ENCODE assay signal across 22 cellular contexts in the genomic region with DNA sequence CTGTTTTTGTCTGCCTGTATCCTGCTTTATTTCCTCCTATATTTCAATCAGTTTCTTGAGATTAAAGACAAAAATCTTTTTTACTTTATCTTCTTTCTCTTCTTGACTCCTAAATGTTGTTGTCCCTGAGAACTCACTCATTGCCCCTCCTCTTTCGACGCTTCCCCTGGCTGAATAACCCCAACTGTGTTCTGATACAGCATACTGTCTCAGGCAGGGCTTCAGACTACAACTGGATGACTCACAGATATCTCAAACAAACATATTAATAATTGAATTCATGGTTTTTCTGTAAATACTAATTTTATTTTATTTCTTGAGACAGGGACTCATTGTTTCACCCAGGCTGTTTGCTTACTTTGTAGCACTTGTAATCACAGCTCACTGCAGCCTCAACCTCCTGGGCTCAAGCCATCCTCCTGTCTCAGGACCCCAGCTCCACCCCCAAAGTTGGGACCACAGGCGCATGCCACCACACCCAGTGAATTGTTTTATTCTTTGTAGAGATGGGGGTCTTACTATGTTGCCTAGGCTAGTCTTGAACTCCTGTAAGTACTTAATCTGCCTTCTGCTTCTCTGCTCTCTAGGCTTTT. TPM values are rescaled to one million over a fixed set of nuclear protein-coding genes. Genes with fewer than 3 reads are reported as not detected.
DNase-seq lines count a peak whose midpoint lies in the region; ATAC-seq and TF ChIP-seq lines count a peak whose summit lies in the region.
"Had no signal": no experiment of that assay in that cellular context is flagged by ENCODE, and none has a peak within 500 bp of the region (broad histone marks: within the 10 kb centered on the region; RNA-seq: fewer than 3 reads in every experiment).

No MANE protein-coding gene starts in this region.

- no peak overlapping the region for H3K18ac ChIP-seq in H9 (ENCODE audit: insufficient read length, low read depth, low read length)

- H3K27me3 Mint-ChIP-seq in H9 (ENCODE audit: low read depth) (no peaks in the 10 kb centered on the region), brain (no peaks in the 10 kb centered on the region)
- H3K27me3 Mint-ChIP-seq: activated naive CD4-positive, alpha-beta T cell treated with anti-CD3 and anti-CD28 coated beads, Interleukin-2, amount 50 U/mL, for 24 hours; effector memory CD8-positive, alpha-beta T cell had no signal

- no peak overlapping the region for H2BK20ac ChIP-seq in H9 (ENCODE audit: low read depth, low read length, poor library complexity, severe bottlenecking)

- no peak overlapping the region for H2BK5ac ChIP-seq in H9 (ENCODE audit: insufficient read length, low read length)

- H3K4me3 Mint-ChIP-seq in H9, result no peak overlapping the region
- peak overlapping the region in 2 of 5 experiments; percentile 44 to 63 for H3K4me3 Mint-ChIP-seq in brain
- H3K4me3 Mint-ChIP-seq: activated naive CD4-positive, alpha-beta T cell treated with anti-CD3 and anti-CD28 coated beads, Interleukin-2, amount 50 U/mL, for 24 hours; activated T-helper 1 cell treated with anti-CD3 and anti-CD28 coated beads, Interleukin-12 subunit alpha, Interleukin-12 subunit beta, Interleukin-2, Interleukin-4 antibody, amounts not matched to agents 30 ng/mL and 10 ng/mL and 1 ng/mL, durations not matched to agents 14 hours and 24 hours and 36 hours; effector memory CD8-positive, alpha-beta T cell; HFFc6 had no signal

- H3K4me1 Mint-ChIP-seq in H9 (peaks cover 35 to 41% of the 10 kb centered on the region in 2 experiments), brain (peaks cover 34% of the 10 kb centered on the region)

- no peak overlapping the region for H3K56ac ChIP-seq in H9 (ENCODE audit: insufficient read length, low read depth, low read length)

- H3K27me3 ChIP-seq in H9 (ENCODE audit: insufficient read depth, low read length) (no peaks in the 10 kb centered on the region; the same call in 1 of the 2 replicates), foreskin keratinocyte (no peaks in the 10 kb centered on the region), smooth muscle cell (ENCODE audit: low read depth) (no peaks in the 10 kb centered on the region)
- H3K27me3 ChIP-seq: ascending aorta, esophagus muscularis mucosa, vagina had no signal

- H2BK120ac ChIP-seq in H9 (ENCODE audit: low read depth, low read length, poor library complexity, severe bottlenecking), result no peak overlapping the region

- intact Hi-C loops in head of caudate nucleus (cut with DNase I), result loop anchor here (10.0 kb wide), 1 partner anchor 96 kb away; the partner anchor contains the start of gene FAM171B

- DNase-seq in H9 (no peak), foreskin keratinocyte (no peak), smooth muscle cell (lab: John Stamatoyannopoulos, UW; ENCODE audit: unreplicated experiment) (no peak), HuH-7.5 (ENCODE audit: low spot score) (no peak), head of caudate nucleus (no peak), NCI-H2029 treated with DMSO at 0.1 percent for 48 hours (lab: John Stamatoyannopoulos, UW) (no peak)
- no peak for DNase-seq in activated CD8-positive, alpha-beta memory T cell treated with anti-CD3 and anti-CD28 coated beads, Interleukin-2, amount 50 U/mL, for 48 hours
- DNase-seq: effector memory CD8-positive, alpha-beta T cell; HFFc6; KG1; MM.1S; NCI-H1417 treated with DMSO at 0.1 percent for 48 hours; NCI-H82; psoas muscle; WERI-Rb-1 had no signal

- H3K27ac Mint-ChIP-seq in H9 (peak overlapping the region in 2 of 3 experiments; percentile 36 to 66; a peak in 2 of 7 replicates), brain (peak overlapping the region in 4 of 5 experiments; percentile 24 to 72 (median 54))
- H3K27ac Mint-ChIP-seq: activated T-helper 1 cell treated with anti-CD3 and anti-CD28 coated beads, Interleukin-12 subunit alpha, Interleukin-12 subunit beta, Interleukin-2, Interleukin-4 antibody, amounts not matched to agents 30 ng/mL and 10 ng/mL and 1 ng/mL, durations not matched to agents 14 hours and 24 hours and 36 hours; HFFc6 had no signal

- H3K4ac ChIP-seq in H9 (ENCODE audit: low read depth, low read length), result no peak overlapping the region

- H3K27ac ChIP-seq in H9 (ENCODE audit: insufficient read length, low read depth, low read length) (no peak overlapping the region), foreskin keratinocyte (peak overlapping the region; percentile 26), smooth muscle cell (ENCODE audit: low read depth) (peak overlapping the region; percentile 63)
- H3K27ac ChIP-seq: C4-2B, esophagus muscularis mucosa, psoas muscle, vagina, WERI-Rb-1 had no signal

- H4K8ac ChIP-seq in H9 (replicated peaks; ENCODE audit: insufficient read length, low read depth, low read length), result no peak overlapping the region

- no peak overlapping the region for H2BK15ac ChIP-seq in H9 (ENCODE audit: low read depth, low read length)

- peak; percentile 32 for ATAC-seq in foreskin keratinocyte
- ATAC-seq: effector memory CD8-positive, alpha-beta T cell; psoas muscle had no signal

- WGBS in H9 (ENCODE audit: extremely low coverage, insufficient read length, low lambda C conversion rate), result no CpG with 5 or more reads among the region's 3 CpGs
- WGBS in smooth muscle cell (ENCODE audit: low lambda C conversion rate), result 79% methylated on average over 3 of the region's 3 CpGs

- H3K9ac ChIP-seq in H9 (ENCODE audit: extremely low read depth, insufficient read length, low read length) (no peak overlapping the region), smooth muscle cell (ENCODE audit: low read depth) (no peak overlapping the region)

- H3K79me2 ChIP-seq in H9 (ENCODE audit: insufficient read depth, low read length), result peaks cover 3% of the 10 kb centered on the region; the same call in 1 of the 2 replicates
- H3K79me2 ChIP-seq in smooth muscle cell (ENCODE audit: low read depth), result peaks cover 100% of the 10 kb centered on the region

- H3K4me2 ChIP-seq in H9 (ENCODE audit: insufficient read depth, insufficient read length, low read length) (no peak overlapping the region), smooth muscle cell (peak overlapping the region; percentile 55)

- H4K20me1 ChIP-seq in H9 (ENCODE audit: control insufficient read depth, insufficient read depth, insufficient read length) (no peaks in the 10 kb centered on the region), smooth muscle cell (ENCODE audit: low read depth) (peaks cover 97% of the 10 kb centered on the region)

- no peaks in the 10 kb centered on the region for H3K79me1 ChIP-seq in H9 (ENCODE audit: insufficient read depth, low read depth, low read length, poor library complexity, severe bottlenecking)

- no peak for TF ChIP-seq CTCF in H9 (conservative IDR thresholded peaks at IDR 0.05)
- no peak for TF ChIP-seq CTCF in brain (conservative IDR thresholded peaks at IDR 0.05)
- no peak for TF ChIP-seq CTCF in foreskin keratinocyte (conservative IDR thresholded peaks at IDR 0.05)
- no peak for TF ChIP-seq CTCF in smooth muscle cell (IDR thresholded peaks at IDR 0.05; ENCODE audit: borderline replicate concordance, insufficient read depth, poor library complexity, severe bottlenecking)

- H3K23me2 ChIP-seq in H9 (ENCODE audit: insufficient read length, low read depth, low read length, poor library complexity, severe bottlenecking), result no peaks in the 10 kb centered on the region

- no peak overlapping the region for H4K5ac ChIP-seq in H9 (ENCODE audit: insufficient read length, low read depth, low read length)

- H3K9me3 Mint-ChIP-seq in H9 (no peaks in the 10 kb centered on the region), brain (no peaks in the 10 kb centered on the region)
- H3K9me3 Mint-ChIP-seq: activated naive CD4-positive, alpha-beta T cell treated with anti-CD3 and anti-CD28 coated beads, Interleukin-2, amount 50 U/mL, for 24 hours; activated T-helper 1 cell treated with anti-CD3 and anti-CD28 coated beads, Interleukin-12 subunit alpha, Interleukin-12 subunit beta, Interleukin-2, Interleukin-4 antibody, amounts not matched to agents 30 ng/mL and 10 ng/mL and 1 ng/mL, durations not matched to agents 14 hours and 24 hours and 36 hours; effector memory CD8-positive, alpha-beta T cell; HFFc6 had no signal

- H3K9me3 ChIP-seq in H9 (ENCODE audit: control insufficient read depth, low read depth, low read length) (no peaks in the 10 kb centered on the region), smooth muscle cell (replicated peaks; ENCODE audit: low read depth) (no peaks in the 10 kb centered on the region)
- H3K9me3 ChIP-seq: ascending aorta, esophagus muscularis mucosa, psoas muscle, vagina had no signal

- H3T11ph ChIP-seq in H9 (ENCODE audit: low read length), result no peak overlapping the region

- H3K14ac ChIP-seq in H9 (ENCODE audit: insufficient read depth, low read length), result no peak overlapping the region

- no peak overlapping the region for H2AFZ ChIP-seq in H9 (ENCODE audit: low read length)
- H2AFZ ChIP-seq in smooth muscle cell (ENCODE audit: low read depth), result no peak overlapping the region

- no peak overlapping the region for H2AK5ac ChIP-seq in H9 (ENCODE audit: insufficient read length, low read length)

- H3K23ac ChIP-seq in H9 (ENCODE audit: insufficient read length, low read depth, low read length), result no peak overlapping the region

- H3K36me3 ChIP-seq in smooth muscle cell (ENCODE audit: low read depth), result peaks cover 3% of the 10 kb centered on the region

- no peaks in the 10 kb centered on the region for H3K36me3 Mint-ChIP-seq in H9 (ENCODE audit: insufficient read depth in 1 of 3, low read depth in 3 of 3)
- peaks cover 5% of the 10 kb centered on the region for H3K36me3 Mint-ChIP-seq in brain

- no peak overlapping the region for H4K91ac ChIP-seq in H9 (ENCODE audit: insufficient read length, low read depth, low read length)

- H2BK12ac ChIP-seq in H9 (ENCODE audit: insufficient read length, low read depth, low read length), result no peak overlapping the region

- H3K4me3 ChIP-seq in smooth muscle cell, result no peak overlapping the region
- H3K4me3 ChIP-seq: ascending aorta, esophagus muscularis mucosa, psoas muscle, vagina had no signal

- H3K4me1 ChIP-seq in H9 (ENCODE audit: insufficient read depth, low read length), result no peaks in the 10 kb centered on the region
- peaks cover 7% of the 10 kb centered on the region for H3K4me1 ChIP-seq in foreskin keratinocyte
- H3K4me1 ChIP-seq in smooth muscle cell (ENCODE audit: low read depth), result peaks cover 55% of the 10 kb centered on the region

- H3F3A ChIP-seq in smooth muscle cell (ENCODE audit: low read depth), result peaks cover 13% of the 10 kb centered on the region

RNA-seq across cellular contexts. Expression of gene ITGAV, which starts 9.4 kb away (rescaled TPM):
- total RNA-seq in H9 (2021) (22.3 and 26.9 TPM in 2 replicates), foreskin keratinocyte (63.5 and 83.7 TPM in 2 replicates), smooth muscle cell (360 and 467 TPM in 2 replicates)
- polyA plus RNA-seq in brain (ENCODE audit: insufficient read depth, low read depth, low replicate concordance) (10.7 TPM), foreskin keratinocyte (11.6 and 13.2 TPM in 2 replicates), smooth muscle cell (70.8 and 78.3 TPM in 2 replicates)
